ENCODE assay signal across 1 cellular context in genomic region chr6:27861861-27862260, GRCh38.
A peak's percentile ranks its signal among the peaks of the same experiment; 100 is the strongest.
TF ChIP-seq lines count a peak whose summit lies in the region.

No MANE protein-coding gene starts in this region.

TF ChIP-seq in K562, 482 proteins besides CTCF, POLR2A, EP300 and RAD21 (continued from another document):
- peak in 1 of 2 experiments; percentile 26 for TF ChIP-seq AFF1 (IDR thresholded peaks at IDR 0.05; ENCODE audit: low read depth in 1 of 2, partially characterized antibody in 2 of 2)
